In the genomic region with DNA sequence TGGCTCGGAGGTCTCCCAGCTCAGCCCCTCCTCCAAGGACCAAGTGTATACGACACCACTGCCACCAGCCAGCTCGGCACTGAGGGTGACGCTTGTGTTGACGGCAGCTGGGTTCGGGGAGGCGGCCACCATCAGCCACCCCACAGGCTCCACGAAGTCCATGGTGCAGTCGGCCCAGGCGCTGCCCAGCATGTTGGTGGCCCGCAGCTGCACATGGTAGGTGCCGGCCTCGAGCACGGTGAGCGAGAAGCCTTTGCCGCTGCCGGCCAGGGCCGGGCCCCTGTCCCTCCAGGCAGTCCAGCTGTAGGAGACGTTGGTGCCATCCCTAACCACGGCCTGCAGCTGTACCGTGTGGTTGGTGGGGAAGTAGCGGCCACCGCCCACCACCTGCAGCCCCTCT, we compare ENCODE assay signal across 2 cellular contexts. TPM values are rescaled to one million over a fixed set of nuclear protein-coding genes. Genes with fewer than 3 reads are reported as not detected.
"Had no signal": no experiment of that assay in that cellular context is flagged by ENCODE, and none has a peak within 500 bp of the region (broad histone marks: within the 10 kb centered on the region; RNA-seq: fewer than 3 reads in every experiment).

No MANE protein-coding gene starts in this region.

RNA-seq across cellular contexts. Expression of a gene that starts 38.6 kb away (rescaled TPM):
- total RNA-seq: mesenteric fat pad, smooth muscle cell had no signal
